In genomic region chr6:144007455-144007778, GRCh38 we compare ENCODE assay signal across 9 cellular contexts. TPM values are rescaled to one million over a fixed set of nuclear protein-coding genes. Genes with fewer than 3 reads are reported as not detected.
DNase-seq lines count a peak whose midpoint lies in the region; ATAC-seq and TF ChIP-seq lines count a peak whose summit lies in the region.
"Had no signal": no experiment of that assay in that cellular context is flagged by ENCODE, and none has a peak within 500 bp of the region (broad histone marks: within the 10 kb centered on the region; RNA-seq: fewer than 3 reads in every experiment).

No MANE protein-coding gene starts in this region.

- H3K27me3 ChIP-seq in SJCRH30 (no peaks in the 10 kb centered on the region), esophagus squamous epithelium (no peaks in the 10 kb centered on the region), ovary (no peaks in the 10 kb centered on the region)

- 0 out of 2 replicates have a peak, but pooled peaks cover 3% of the 10 kb centered on the region for H3K4me1 ChIP-seq in SJCRH30
- peaks cover 0 to 11% (median 0%) of the 10 kb centered on the region in 3 donors for H3K4me1 ChIP-seq in esophagus squamous epithelium
- H3K4me1 ChIP-seq in ovary (ENCODE audit: insufficient read depth), result peaks cover 1% of the 10 kb centered on the region

- H3K4me3 ChIP-seq in SJCRH30 (peak overlapping the region; percentile 78), esophagus squamous epithelium (peak overlapping the region; percentile 58 to 81 (median 70)), ovary (peak overlapping the region; percentile 61)

- peak overlapping the region; percentile 67 for H3K27ac ChIP-seq in SJCRH30
- peak overlapping the region; percentile 73 to 87 (median 82) for H3K27ac ChIP-seq in esophagus squamous epithelium
- peak overlapping the region; percentile 58 to 80 for H3K27ac ChIP-seq in ovary

- intact Hi-C loops in esophagus squamous epithelium (cut with DNase I), result no loop called here
- intact Hi-C loops in ovary (cut with DNase I), result loop anchor here in 2 of 4 donors (5.0 kb wide), 2 partner anchors 35 to 65 kb away; no protein-coding TSS in a partner anchor

- TF ChIP-seq POLR2A in esophagus squamous epithelium (IDR thresholded peaks at IDR 0.05), result no peak
- no peak for TF ChIP-seq POLR2A in ovary (IDR thresholded peaks at IDR 0.05)

- H3K9me3 ChIP-seq in SJCRH30 (replicated peaks) (peaks cover 8% of the 10 kb centered on the region; the same call in 1 of the 2 replicates), esophagus squamous epithelium (no peaks in the 10 kb centered on the region), ovary (no peaks in the 10 kb centered on the region)

- 44 to 46% methylated on average over 6 of the region's 6 CpGs for WGBS in esophagus squamous epithelium, 2 donors
- WGBS in ovary, 3 donors, result 31 to 47% (median 44%) methylated on average over 6 of the region's 6 CpGs

- no peak for TF ChIP-seq EP300 in ovary (IDR thresholded peaks at IDR 0.05)

- in situ Hi-C loops in G401 (cut with HindIII; ENCODE audit: low sequenced_read_pairs), result no loop called here

- H3K36me3 ChIP-seq in SJCRH30, result peaks cover 20% of the 10 kb centered on the region
- H3K36me3 ChIP-seq in esophagus squamous epithelium, result no peaks in the 10 kb centered on the region
- no peaks in the 10 kb centered on the region for H3K36me3 ChIP-seq in ovary

- TF ChIP-seq CTCF in esophagus squamous epithelium (IDR thresholded peaks at IDR 0.05) (no peak), ovary (IDR thresholded peaks at IDR 0.05) (no peak)

- peak; percentile 11 for DNase-seq in G401 (ENCODE audit: low spot score)
- peak in 1 of 2 experiments; percentile 38 for DNase-seq in SJCRH30
- no peak for DNase-seq in esophagus squamous epithelium (lab: John Stamatoyannopoulos, UW)
- no peak for DNase-seq in ovary
- no peak for DNase-seq in pons (ENCODE audit: low spot score)
- DNase-seq: effector CD4-positive, alpha-beta T cell had no signal

- ATAC-seq in GM21723 (IDR thresholded peaks at IDR 0.05; ENCODE audit: unreplicated experiment) (no peak), HG03354 (IDR thresholded peaks at IDR 0.05; ENCODE audit: poor library complexity, severe bottlenecking, unreplicated experiment) (no peak), GM19324 (IDR thresholded peaks at IDR 0.05; ENCODE audit: low FRiP score, unreplicated experiment) (no peak)

RNA-seq across cellular contexts. Expression of gene PLAGL1, which starts 0.6 kb away (rescaled TPM):
- total RNA-seq in G401 (2014; rRNA removed; shearing (Covaris generic)), result 5.5 and 9.9 TPM in 2 replicates
- total RNA-seq in SJCRH30 (2014; rRNA removed; shearing (Covaris generic)), result 66.5 and 77.2 TPM in 2 replicates
- total RNA-seq in esophagus squamous epithelium, result 10 to 100 TPM; 14.2 to 25.4 (median 15.8) TPM
- total RNA-seq in ovary, result 10 to 100 TPM; 19.0 to 53.4 (median 32.1) TPM
- polyA plus RNA-seq in ovary, result 10 to 100 TPM; 17.8 to 32.2 TPM
